In genomic region chr6:36443951-36444428, GRCh38 we compare ENCODE assay signal across 8 cellular contexts. TPM values are rescaled to one million over a fixed set of nuclear protein-coding genes. Genes with fewer than 3 reads are reported as not detected.
DNase-seq lines count a peak whose midpoint lies in the region; ATAC-seq and TF ChIP-seq lines count a peak whose summit lies in the region.

No MANE protein-coding gene starts in this region.

- intact Hi-C loops in PC-3 (cut with micrococcal nuclease): loop anchor here (5.0 kb wide), 1 partner anchor 163 kb away; no protein-coding TSS in a partner anchor

- no peaks in the 10 kb centered on the region for H3K27me3 ChIP-seq in PC-3 (ENCODE audit: low read length)
- no peaks in the 10 kb centered on the region for H3K27me3 ChIP-seq in muscle layer of colon (ENCODE audit: control insufficient read depth in 1 of 2, insufficient read depth in 2 of 2, low read length in 2 of 2)

- H3K36me3 ChIP-seq in PC-3 (ENCODE audit: low read depth, low read length) (peaks cover 9% of the 10 kb centered on the region), muscle layer of colon (ENCODE audit: insufficient read depth, low read length) (no peaks in the 10 kb centered on the region)

- H3K4me3 ChIP-seq in AG04449 (ENCODE audit: low read depth, low read length): peak overlapping the region; percentile 84
- peak overlapping the region; percentile 97 for H3K4me3 ChIP-seq in PC-3 (ENCODE audit: low read length)
- H3K4me3 ChIP-seq in muscle layer of colon (ENCODE audit: low read depth in 1 of 2, low read length in 2 of 2): peak overlapping the region; percentile 85 to 87

- H3K4me1 ChIP-seq in PC-3 (ENCODE audit: insufficient read depth, low read length) (peaks cover 29% of the 10 kb centered on the region), muscle layer of colon (ENCODE audit: insufficient read depth, low read length) (peaks cover 44% of the 10 kb centered on the region)

- H2AFZ ChIP-seq in PC-3 (ENCODE audit: low read length): peak overlapping the region; percentile 93

- peak overlapping the region; percentile 94 for H3K9ac ChIP-seq in PC-3 (ENCODE audit: low read length)
- H3K9ac ChIP-seq in muscle layer of colon (ENCODE audit: low read length): peak overlapping the region; percentile 96

- TF ChIP-seq CTCF in AG04449 (IDR thresholded peaks at IDR 0.05; ENCODE audit: insufficient read depth, low read length, missing control alignments) (peak; percentile 1), GM12874 (IDR thresholded peaks at IDR 0.05; ENCODE audit: insufficient read depth, low read depth, low read length) (0 out of 2 replicates have a peak, but pooled peaks have one; percentile 18), PC-3 (conservative IDR thresholded peaks at IDR 0.05; ENCODE audit: low read depth, low read length) (peak; percentile 57)

- H3K9me3 ChIP-seq in PC-3 (ENCODE audit: low read length): no peaks in the 10 kb centered on the region
- no peaks in the 10 kb centered on the region for H3K9me3 ChIP-seq in muscle layer of colon (ENCODE audit: low read length)

- ATAC-seq in PC-3 (peak; percentile 20), HG02840 (IDR thresholded peaks at IDR 0.05; ENCODE audit: low FRiP score, unreplicated experiment) (no peak)

- TSS peak; percentile 42 for BruUV-seq in PC-3 (replicated peaks; lab: Mats Ljungman, UMichigan)

- CTCF ChIA-PET in AG04449 (lab: Yijun Ruan, JAX): interaction anchor here (1.7 to 2.2 kb wide), 2 partner anchors 21 to 171 kb away, joined by 4 to 9 read pairs; no protein-coding TSS in a partner anchor
- CTCF ChIA-PET in PC-3 (lab: Charles Lee): no interaction called here

- DNase-seq in AG04449 (ENCODE audit: low read depth, low spot score): no peak
- peak; percentile 57 for DNase-seq in PC-3
- peak; percentile 38 for DNase-seq in dermis blood vessel endothelial cell
- DNase-seq in putamen (ENCODE audit: low spot score): no peak
- no peak for DNase-seq in HPDE6-E6E7 (ENCODE audit: extremely low spot score)

- H4K20me1 ChIP-seq in PC-3 (ENCODE audit: low read length): no peaks in the 10 kb centered on the region

- POLR2A ChIA-PET in AG04449 (lab: Yijun Ruan, JAX) (interaction anchor here (1.2 to 1.3 kb wide), 2 partner anchors 14 to 21 kb away, joined by 3 to 5 read pairs; no protein-coding TSS in a partner anchor), PC-3 (lab: Charles Lee; ENCODE audit: unreplicated experiment) (interaction anchor here (0.6 kb wide), 1 partner anchor 82 kb away, joined by 4 read pairs; no protein-coding TSS in a partner anchor)

- H3K27ac ChIP-seq in PC-3 (ENCODE audit: low read length): peak overlapping the region; percentile 83; the same call in 1 of the 2 replicates
- peak overlapping the region; percentile 88 for H3K27ac ChIP-seq in muscle layer of colon (ENCODE audit: low read depth, low read length)

- peaks cover 4% of the 10 kb centered on the region for H3F3A ChIP-seq in PC-3 (ENCODE audit: low read length, unreplicated experiment)

- no peaks in the 10 kb centered on the region for H3K9me2 ChIP-seq in PC-3 (replicated peaks; ENCODE audit: low read length)

- H3K4me2 ChIP-seq in PC-3 (ENCODE audit: low read length): peak overlapping the region; percentile 80

- H3K79me2 ChIP-seq in PC-3 (ENCODE audit: low read length): peaks cover 60% of the 10 kb centered on the region

RNA-seq across cellular contexts. Expression of gene KCTD20, which starts 1.2 kb away (rescaled TPM):
- total RNA-seq in PC-3 (2014; rRNA removed): 20.8 and 26.5 TPM in 2 replicates
- 96.7 and 127 TPM in 2 replicates for total RNA-seq in dermis blood vessel endothelial cell

RNA-seq across cellular contexts. Expression of gene PXT1, which starts 1.3 kb away (rescaled TPM):
- total RNA-seq in PC-3 (2014; rRNA removed) (not detected in 2 replicates), dermis blood vessel endothelial cell (not detected in 2 replicates)

RNA-seq across cellular contexts. Expression of gene ETV7, which starts 56.5 kb away (rescaled TPM):
- total RNA-seq in PC-3 (2014; rRNA removed) (not detected in 2 replicates), dermis blood vessel endothelial cell (0.09 and 0.17 TPM in 2 replicates)

Comparison
In these comparisons a context has a peak if more than half of its experiments do, and no peak if none do; other contexts are left out.
1. DNase-seq: peak in PC-3 (single experiment) and dermis blood vessel endothelial cell (single experiment); none in AG04449 (single experiment), putamen (single experiment) and HPDE6-E6E7 (single experiment).
2. CTCF ChIP-seq: peak in every context shown above with its lines; median percentile 57 in PC-3; 18 in GM12874; 1 in AG04449.
3. Peak in every context shown above with its lines, with median percentiles within 50 percentile points of each other: H3K4me3 ChIP-seq.